22 cellular contexts compared by ENCODE assay signal in genomic region chr10:115795964-115796363, GRCh38.
"Had no signal": no experiment of that assay in that cellular context is flagged by ENCODE, and none has a peak within 500 bp of the region (broad histone marks: within the 10 kb centered on the region; RNA-seq: fewer than 3 reads in every experiment).

No MANE protein-coding gene starts in this region.

- H3K27me3 ChIP-seq: dorsolateral prefrontal cortex, esophagus muscularis mucosa, gastroesophageal sphincter, heart right ventricle, left lung had no signal

- H3K4me3 Mint-ChIP-seq: mesothelial cell of epicardium had no signal

- FAIRE-seq: colon, endothelial cell of umbilical vein, frontal cortex, islet of Langerhans, keratinocyte had no signal

- ATAC-seq: foreskin keratinocyte, gastroesophageal sphincter, heart right ventricle, left cardiac atrium, left lung, left ventricle myocardium superior, lower lobe of right lung, mucosa of descending colon had no signal

- H3K27ac Mint-ChIP-seq: mesothelial cell of epicardium had no signal

- H3K36me3 ChIP-seq: esophagus muscularis mucosa, gastroesophageal sphincter, heart right ventricle, left lung, lower lobe of right lung had no signal

- H3K9me3 ChIP-seq: esophagus muscularis mucosa, lower lobe of right lung, mucosa of descending colon had no signal

- H3K27ac ChIP-seq: coronary artery, dorsolateral prefrontal cortex, esophagus muscularis mucosa, foreskin keratinocyte, gastroesophageal sphincter, heart right ventricle, left lung, lower lobe of right lung had no signal

- DNase-seq: dermis blood vessel endothelial cell; dorsolateral prefrontal cortex; effector CD4-positive, alpha-beta T cell; effector memory CD4-positive, alpha-beta T cell; foreskin keratinocyte; heart right ventricle; hippocampal formation; left cardiac atrium; left lung; left ventricle myocardium superior; lower lobe of right lung; mesenchymal stem cell; mucosa of descending colon had no signal

- H3K4me3 ChIP-seq: coronary artery, dorsolateral prefrontal cortex, esophagus muscularis mucosa, gastroesophageal sphincter, heart right ventricle, left lung, lower lobe of right lung, mucosa of descending colon had no signal

- H3K4me1 ChIP-seq: esophagus muscularis mucosa, foreskin keratinocyte, gastroesophageal sphincter, heart right ventricle, left lung, lower lobe of right lung had no signal
